20 cellular contexts compared by ENCODE assay signal in the genomic region with DNA sequence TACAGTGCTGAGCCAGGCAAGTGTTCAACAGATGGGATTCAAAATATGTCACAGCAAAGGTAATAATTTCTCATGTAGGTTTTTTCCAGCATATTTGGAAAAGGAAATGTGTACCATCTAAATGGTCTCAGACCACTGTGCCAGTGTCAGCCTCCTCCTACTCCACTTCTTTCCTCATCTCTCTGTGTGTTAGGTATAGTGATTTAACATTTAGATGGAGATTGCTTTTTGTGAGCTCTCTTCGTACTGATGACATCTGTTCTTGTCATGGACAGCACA.
DNase-seq lines count a peak whose midpoint lies in the region; ATAC-seq and TF ChIP-seq lines count a peak whose summit lies in the region.
"Had no signal": no experiment of that assay in that cellular context is flagged by ENCODE, and none has a peak within 500 bp of the region (broad histone marks: within the 10 kb centered on the region; RNA-seq: fewer than 3 reads in every experiment).

No MANE protein-coding gene starts in this region.

- peak overlapping the region; percentile 27; the same call in 2 of the 3 replicates for H2BK15ac ChIP-seq in IMR-90 (ENCODE audit: low read depth, low read length)

- intact Hi-C loops in IMR-90 (cut with micrococcal nuclease), result loop anchor here (10.0 kb wide), 1 partner anchor 232 kb away; no protein-coding TSS in a partner anchor

- H3K18ac ChIP-seq in IMR-90 (ENCODE audit: low read depth, low read length), result peak overlapping the region; percentile 71

- H3K79me2 ChIP-seq in neural cell (replicated peaks; ENCODE audit: insufficient read depth, low read length), result no peaks in the 10 kb centered on the region

- no TSS peak for BruUV-seq in IMR-90 (replicated peaks; lab: Mats Ljungman, UMichigan)

- peak; percentile 40 for DNase-seq in EH (ENCODE audit: low read depth)
- no peak for DNase-seq in IMR-90
- DNase-seq in cerebellum (ENCODE audit: low spot score), result peak; percentile 13
- no peak for DNase-seq in NCI-H69 (lab: John Stamatoyannopoulos, UW)
- DNase-seq: ACHN; BE2C; Calu3; CD4-positive, alpha-beta T cell; DMS53; NCI-H1417; NCI-H1930; NCI-H2171 treated with DMSO at 0.1 percent for 48 hours; NCI-H446 treated with DMSO at 0.1 percent for 48 hours; NCI-H748 treated with DMSO at 0.1 percent for 48 hours; OCI-M1 had no signal

- H2AK9ac ChIP-seq in IMR-90 (replicated peaks; ENCODE audit: low read depth, low read length, poor library complexity), result no peak overlapping the region

- H3K9me2 ChIP-seq in neural cell (ENCODE audit: insufficient read depth, low read length), result no peaks in the 10 kb centered on the region

- H3K14ac ChIP-seq in IMR-90 (replicated peaks; ENCODE audit: low read depth, low read length), result peak overlapping the region; percentile 66

- peak overlapping the region; percentile 29; the same call in 1 of the 2 replicates for H4K5ac ChIP-seq in IMR-90 (ENCODE audit: low read depth, low read length)

- peak overlapping the region; percentile 22 to 56; a peak in 2 of 4 replicates for H4K8ac ChIP-seq in IMR-90 (ENCODE audit: low read depth in 2 of 2, low read length in 2 of 2)

- H3K79me1 ChIP-seq in IMR-90 (ENCODE audit: low read depth in 1 of 2, low read length in 2 of 2), result no peaks in the 10 kb centered on the region

- TF ChIP-seq POLR2A in IMR-90 (IDR thresholded peaks at IDR 0.05; ENCODE audit: low read depth, low read length), result no peak

- peaks cover 8% of the 10 kb centered on the region for H3K4me1 ChIP-seq in IMR-90 (ENCODE audit: control insufficient read depth, insufficient read depth, low read length)
- H3K4me1 ChIP-seq: BE2C had no signal

- H2AFZ ChIP-seq in IMR-90 (replicated peaks; ENCODE audit: low read length, poor library complexity) (no peak overlapping the region), neural cell (ENCODE audit: low read depth, low read length) (peak overlapping the region; percentile 14)

- H3K9me1 ChIP-seq in IMR-90 (ENCODE audit: insufficient read depth, low read length), result peaks cover 12% of the 10 kb centered on the region

- in situ Hi-C loops in IMR-90 (cut with MboI; ENCODE audit: low sequenced_read_pairs), result no loop called here

- H3K27me3 ChIP-seq in IMR-90 (ENCODE audit: control insufficient read depth, insufficient read depth, low read length) (no peaks in the 10 kb centered on the region), neural cell (ENCODE audit: insufficient read depth, low read depth, low read length) (no peaks in the 10 kb centered on the region)
- H3K27me3 ChIP-seq: BE2C had no signal

- TF ChIP-seq RAD21 in IMR-90 (IDR thresholded peaks at IDR 0.05; ENCODE audit: low read length) (no peak), neural cell (conservative IDR thresholded peaks at IDR 0.05) (no peak)

- peak overlapping the region; percentile 73 for H2BK20ac ChIP-seq in IMR-90 (ENCODE audit: low read depth, low read length)

- peak overlapping the region; percentile 55; the same call in 1 of the 2 replicates for H3K23ac ChIP-seq in IMR-90 (ENCODE audit: low read depth, low read length)

- H3K9me3 ChIP-seq in IMR-90 (ENCODE audit: control insufficient read depth, insufficient read depth, low read length), result no peaks in the 10 kb centered on the region
- H3K9me3 ChIP-seq in neural cell (ENCODE audit: low read length), result no peaks in the 10 kb centered on the region
- H3K9me3 ChIP-seq: BE2C had no signal

- H3K27ac ChIP-seq in IMR-90 (ENCODE audit: insufficient read depth, low read length) (peak overlapping the region; percentile 60; the same call in 1 of the 2 replicates), neural cell (ENCODE audit: low read length) (no peak overlapping the region)
- H3K27ac ChIP-seq: HL-60 had no signal

- peak overlapping the region; percentile 56; the same call in 1 of the 2 replicates for H2AK5ac ChIP-seq in IMR-90 (ENCODE audit: low read depth, low read length)

- no peak for TF ChIP-seq CTCF in IMR-90 (conservative IDR thresholded peaks at IDR 0.05; ENCODE audit: low read depth, low read length)
- no peak for TF ChIP-seq CTCF in neural cell (IDR thresholded peaks at IDR 0.05; ENCODE audit: poor library complexity, severe bottlenecking)

- POLR2A ChIA-PET in IMR-90 (lab: Charles Lee; ENCODE audit: unreplicated experiment), result interaction anchor here (0.6 kb wide), 1 partner anchor 223 kb away, joined by 3 read pairs; no protein-coding TSS in a partner anchor

- H3K36me3 ChIP-seq in IMR-90 (ENCODE audit: control insufficient read depth, insufficient read depth, low read length), result no peaks in the 10 kb centered on the region
- no peaks in the 10 kb centered on the region for H3K36me3 ChIP-seq in neural cell (ENCODE audit: insufficient read depth, low read length)
- H3K36me3 ChIP-seq: BE2C had no signal

- H3K4me3 ChIP-seq in IMR-90 (ENCODE audit: insufficient read depth, low read depth, low read length) (no peak overlapping the region), neural cell (ENCODE audit: low read length) (no peak overlapping the region)

- peak overlapping the region; percentile 85 for H2BK5ac ChIP-seq in IMR-90 (ENCODE audit: low read depth, low read length, poor library complexity, severe bottlenecking)

- H2BK120ac ChIP-seq in IMR-90 (ENCODE audit: low read depth, low read length), result peak overlapping the region; percentile 81

- dilution Hi-C loops in IMR-90 (cut with HindIII; ENCODE audit: low sequenced_read_pairs, unreplicated experiment), result no loop called here

- no peak for TF ChIP-seq EP300 in neural cell (conservative IDR thresholded peaks at IDR 0.05; ENCODE audit: poor library complexity, severe bottlenecking)

- H4K91ac ChIP-seq in IMR-90 (ENCODE audit: insufficient read depth, low read depth, low read length), result peak overlapping the region; percentile 47

- H3K4me2 ChIP-seq in IMR-90 (ENCODE audit: low read depth, low read length) (peak overlapping the region; percentile 43), neural cell (ENCODE audit: low read length) (no peak overlapping the region)

- ATAC-seq in IMR-90 (ENCODE audit: low read depth) (peak; percentile 7; the same call in 1 of the 2 replicates), HG02571 (IDR thresholded peaks at IDR 0.05; ENCODE audit: unreplicated experiment) (no peak), GM18517 (IDR thresholded peaks at IDR 0.05; ENCODE audit: unreplicated experiment) (no peak)
- ATAC-seq: HCT116 had no signal

- H4K20me1 ChIP-seq in IMR-90 (ENCODE audit: insufficient read depth, low read length) (no peaks in the 10 kb centered on the region; the same call in 1 of the 2 replicates), neural cell (ENCODE audit: insufficient read depth) (no peaks in the 10 kb centered on the region)

- CTCF ChIA-PET in IMR-90 (lab: Yijun Ruan, JAX), result interaction anchor here (0.6 to 1.7 kb wide), 2 partner anchors 65 to 104 kb away, joined by 3 to 4 read pairs; no protein-coding TSS in a partner anchor

- peak overlapping the region; percentile 36; the same call in 1 of the 2 replicates for H3K9ac ChIP-seq in IMR-90 (ENCODE audit: low read depth, low read length)
- H3K9ac ChIP-seq in neural cell (ENCODE audit: low read length), result no peak overlapping the region

- peak overlapping the region; percentile 63; the same call in 1 of the 2 replicates for H3K56ac ChIP-seq in IMR-90 (ENCODE audit: extremely low read depth, insufficient read depth, low read length)

- WGBS in IMR-90 (ENCODE audit: extremely low coverage in 2 of 2, insufficient read length in 1 of 2), 2 experiments, result no CpG with 5 or more reads among the region's 1 CpG

- no peaks in the 10 kb centered on the region for H3F3A ChIP-seq in neural cell (ENCODE audit: insufficient read depth, low read length, poor library complexity, severe bottlenecking)

- H3K4ac ChIP-seq in IMR-90 (ENCODE audit: low read depth, low read length), result peak overlapping the region; percentile 51

TF ChIP-seq in IMR-90, 13 proteins besides CTCF, POLR2A, EP300 and RAD21 (continues in another document):
- TF ChIP-seq CHD1 (IDR thresholded peaks at IDR 0.05; ENCODE audit: low read depth, low read length) (no peak), FOS (IDR thresholded peaks at IDR 0.05; ENCODE audit: low read depth, low read length) (no peak), RCOR1 (IDR thresholded peaks at IDR 0.05; ENCODE audit: insufficient replicate concordance, low read length) (no peak), MXI1 (IDR thresholded peaks at IDR 0.05; ENCODE audit: borderline replicate concordance, low read depth, low read length) (no peak), NFE2L2 (IDR thresholded peaks at IDR 0.05; ENCODE audit: low read depth, low read length) (no peak), CEBPB (IDR thresholded peaks at IDR 0.05; ENCODE audit: low read depth, low read length) (no peak), MAZ (IDR thresholded peaks at IDR 0.05; ENCODE audit: borderline replicate concordance, low read depth, low read length) (no peak)
- TF ChIP-seq, protein P1, sequence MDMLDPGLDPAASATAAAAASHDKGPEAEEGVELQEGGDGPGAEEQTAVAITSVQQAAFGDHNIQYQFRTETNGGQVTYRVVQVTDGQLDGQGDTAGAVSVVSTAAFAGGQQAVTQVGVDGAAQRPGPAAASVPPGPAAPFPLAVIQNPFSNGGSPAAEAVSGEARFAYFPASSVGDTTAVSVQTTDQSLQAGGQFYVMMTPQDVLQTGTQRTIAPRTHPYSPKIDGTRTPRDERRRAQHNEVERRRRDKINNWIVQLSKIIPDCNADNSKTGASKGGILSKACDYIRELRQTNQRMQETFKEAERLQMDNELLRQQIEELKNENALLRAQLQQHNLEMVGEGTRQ (IDR thresholded peaks at IDR 0.05; ENCODE audit: low read depth, low read length), result no peak

TF ChIP-seq in neural cell, 6 proteins besides CTCF, POLR2A, EP300 and RAD21 (continues in another document):
- TF ChIP-seq POLR2AphosphoS5 (IDR thresholded peaks at IDR 0.05), result no peak

Comparison
In these comparisons a context has a peak if more than half of its experiments do, and no peak if none do; other contexts are left out.
1. DNase-seq: peak in EH (single experiment) and cerebellum (single experiment); none in IMR-90 (single experiment) and NCI-H69 (single experiment).